In genomic region chr1:110339040-110339426, GRCh38 we compare ENCODE assay signal across 8 cellular contexts. TPM values are rescaled to one million over a fixed set of nuclear protein-coding genes. Genes with fewer than 3 reads are reported as not detected.
DNase-seq lines count a peak whose midpoint lies in the region; ATAC-seq and TF ChIP-seq lines count a peak whose summit lies in the region.

Gene RBM15, plus strand, starts transcription at chr1:110339377. Its CDS starts 29 bp downstream, at chr1:110339406.

- H3K4me2 ChIP-seq in neural cell (ENCODE audit: low read length) = peak within 1 kb of the TSS; percentile 91

- H3K4me3 Mint-ChIP-seq in stimulated activated naive CD8-positive, alpha-beta T cell treated with anti-CD3 and anti-CD28 coated beads, Interleukin-15, amount 100 ng/mL, for 72 hours = no peak within 1 kb of the TSS

- no peak for TF ChIP-seq RAD21 in neural cell (conservative IDR thresholded peaks at IDR 0.05)

- H3K9me3 ChIP-seq in MG63 (no peaks in the 10 kb centered on the region), neural cell (ENCODE audit: low read length) (no peaks in the 10 kb centered on the region)

- TF ChIP-seq CTCF in fibroblast of villous mesenchyme (IDR thresholded peaks at IDR 0.05; ENCODE audit: insufficient read depth, low read depth, low read length) (no peak), neural cell (IDR thresholded peaks at IDR 0.05; ENCODE audit: poor library complexity, severe bottlenecking) (no peak)

- peaks cover 40% of the 10 kb centered on the region for H3K79me2 ChIP-seq in neural cell (replicated peaks; ENCODE audit: insufficient read depth, low read length)

- peak; percentile 100 for DNase-seq in EL
- peak; percentile 100 for DNase-seq in HCEC 1CT
- peak; percentile 99 for DNase-seq in MG63
- peak; percentile 100 for DNase-seq in SHP77 treated with DMSO at 0.1 percent for 48 hours (lab: John Stamatoyannopoulos, UW)
- peak; percentile 94 for DNase-seq in activated effector memory CD4-positive, alpha-beta T cell treated with Interleukin-2 at 50 U/mL for 16 hours
- DNase-seq in fibroblast of villous mesenchyme (ENCODE audit: low read depth) = peak; percentile 100
- peak; percentile 97 to 99 for DNase-seq in stimulated activated naive CD8-positive, alpha-beta T cell treated with anti-CD3 and anti-CD28 coated beads, Interleukin-15, amount 100 ng/mL, for 72 hours

- no peaks in the 10 kb centered on the region for H3K9me3 Mint-ChIP-seq in stimulated activated naive CD8-positive, alpha-beta T cell treated with anti-CD3 and anti-CD28 coated beads, Interleukin-15, amount 100 ng/mL, for 72 hours

- no peaks in the 10 kb centered on the region for H3F3A ChIP-seq in neural cell (ENCODE audit: insufficient read depth, low read length, poor library complexity, severe bottlenecking)

- peak; percentile 84 for ATAC-seq in stimulated activated naive CD8-positive, alpha-beta T cell treated with anti-CD3 and anti-CD28 coated beads, Interleukin-15, amount 100 ng/mL, for 72 hours

- peaks cover 61% of the 10 kb centered on the region for H3K4me1 Mint-ChIP-seq in stimulated activated naive CD8-positive, alpha-beta T cell treated with anti-CD3 and anti-CD28 coated beads, Interleukin-15, amount 100 ng/mL, for 72 hours

- peak within 1 kb of the TSS in 1 of 2 donors; percentile 99 for H3K27ac Mint-ChIP-seq in stimulated activated naive CD8-positive, alpha-beta T cell treated with anti-CD3 and anti-CD28 coated beads, Interleukin-15, amount 100 ng/mL, for 72 hours

- H4K20me1 ChIP-seq in neural cell (ENCODE audit: insufficient read depth) = peaks cover 4% of the 10 kb centered on the region

- no peaks in the 10 kb centered on the region for H3K27me3 Mint-ChIP-seq in stimulated activated naive CD8-positive, alpha-beta T cell treated with anti-CD3 and anti-CD28 coated beads, Interleukin-15, amount 100 ng/mL, for 72 hours

- H3K4me3 ChIP-seq in MG63 = peak within 1 kb of the TSS; percentile 98
- peak within 1 kb of the TSS; percentile 99 for H3K4me3 ChIP-seq in fibroblast of villous mesenchyme (ENCODE audit: low read depth, low read length)
- peak within 1 kb of the TSS; percentile 79 for H3K4me3 ChIP-seq in neural cell (ENCODE audit: low read length)

- peak within 1 kb of the TSS; percentile 90 for H3K27ac ChIP-seq in neural cell (ENCODE audit: low read length)

- H3K9ac ChIP-seq in neural cell (ENCODE audit: low read length) = peak within 1 kb of the TSS; percentile 80

- peak within 1 kb of the TSS; percentile 81 for H2AFZ ChIP-seq in neural cell (ENCODE audit: low read depth, low read length)

- TF ChIP-seq EP300 in neural cell (conservative IDR thresholded peaks at IDR 0.05; ENCODE audit: poor library complexity, severe bottlenecking) = no peak

- H3K27me3 ChIP-seq in MG63 = no peaks in the 10 kb centered on the region
- no peaks in the 10 kb centered on the region for H3K27me3 ChIP-seq in neural cell (ENCODE audit: insufficient read depth, low read depth, low read length)

- no peaks in the 10 kb centered on the region for H3K9me2 ChIP-seq in neural cell (ENCODE audit: insufficient read depth, low read length)

- H3K36me3 ChIP-seq in MG63 (peaks cover 46% of the 10 kb centered on the region), neural cell (ENCODE audit: insufficient read depth, low read length) (peaks cover 3% of the 10 kb centered on the region)

TF ChIP-seq in neural cell, 6 proteins besides CTCF, POLR2A, EP300 and RAD21:
- no peak for TF ChIP-seq TAF1 (IDR thresholded peaks at IDR 0.05; ENCODE audit: low read depth)
- TF ChIP-seq SMC3 (conservative IDR thresholded peaks at IDR 0.05; ENCODE audit: poor library complexity) = no peak
- no peak for TF ChIP-seq MXI1 (conservative IDR thresholded peaks at IDR 0.05; ENCODE audit: poor library complexity, severe bottlenecking)
- TF ChIP-seq POLR2AphosphoS5 (IDR thresholded peaks at IDR 0.05) = no peak
- TF ChIP-seq EZH2 (IDR thresholded peaks at IDR 0.05; ENCODE audit: borderline replicate concordance, insufficient read depth, low read length, poor library complexity, severe bottlenecking) = no peak
- no peak for TF ChIP-seq REST (IDR thresholded peaks at IDR 0.05; ENCODE audit: borderline replicate concordance)

RNA-seq across cellular contexts. Expression of gene RBM15, which starts in this region (rescaled TPM):
- total RNA-seq in MG63 (2014; rRNA removed; shearing (Covaris generic); ENCODE audit: low replicate concordance) = 25.5 and 26.0 TPM in 2 replicates
- 42.2 and 54.0 TPM in 2 replicates for total RNA-seq in fibroblast of villous mesenchyme
- 8.1 and 9.0 TPM in 2 replicates for polyA plus RNA-seq in neural cell
- polyA minus RNA-seq in neural cell = 74.3 and 78.1 TPM in 2 replicates

Comparison
In these comparisons a context has a peak if more than half of its experiments do, and no peak if none do; other contexts are left out.
1. Peak in every context shown above with its lines: DNase-seq, ATAC-seq, H3K4me3 ChIP-seq and H3K27ac ChIP-seq.